Comparison of ENCODE assay signal across 1 cellular context in genomic region chr9:3730527-3730926, GRCh38.
TF ChIP-seq lines count a peak whose summit lies in the region.

No MANE protein-coding gene starts in this region.

TF ChIP-seq in GM12878, 131 proteins besides CTCF, POLR2A, EP300 and RAD21 (continued from another document):
- TF ChIP-seq TBL1XR1 (IDR thresholded peaks at IDR 0.05; ENCODE audit: low read depth, low read length) (0 out of 2 replicates have a peak, but pooled peaks have one; percentile 28), BMI1 (IDR thresholded peaks at IDR 0.05; ENCODE audit: borderline replicate concordance) (0 out of 2 replicates have a peak, but pooled peaks have one; percentile 15), ZNF24 (IDR thresholded peaks at IDR 0.05) (no peak), ZNF217 (IDR thresholded peaks at IDR 0.05) (no peak), DPF2 (IDR thresholded peaks at IDR 0.05) (peak; percentile 44; the same call in 1 of the 2 replicates), ETV6 (conservative IDR thresholded peaks at IDR 0.05 in 1 of 2, IDR thresholded peaks at IDR 0.05 in 1 of 2; ENCODE audit: borderline replicate concordance in 1 of 2, low read depth in 1 of 2) (peak in 1 of 2 experiments; percentile 49; a peak in 1 of 4 replicates), SMAD5 (IDR thresholded peaks at IDR 0.05; ENCODE audit: low read depth) (no peak), MEF2B (IDR thresholded peaks at IDR 0.05; ENCODE audit: partially characterized antibody, poor library complexity, severe bottlenecking) (peak; percentile 80), CREB1 (IDR thresholded peaks at IDR 0.05; ENCODE audit: low read depth) (peak; percentile 44; the same call in 1 of the 2 replicates), NFIC (IDR thresholded peaks at IDR 0.05; ENCODE audit: low read depth, low read length) (peak; percentile 93), ZBED1 (IDR thresholded peaks at IDR 0.05; ENCODE audit: borderline replicate concordance) (0 out of 2 replicates have a peak, but pooled peaks have one; percentile 43), NR2C1 (IDR thresholded peaks at IDR 0.05) (peak; percentile 36; the same call in 1 of the 2 replicates), MEF2A (IDR thresholded peaks at IDR 0.05; ENCODE audit: insufficient read depth, low read depth, low read length) (peak; percentile 74), IRF5 (IDR thresholded peaks at IDR 0.05; ENCODE audit: borderline replicate concordance) (no peak), MTA3 (IDR thresholded peaks at IDR 0.05; ENCODE audit: borderline replicate concordance, low read length) (peak; percentile 55; the same call in 1 of the 2 replicates), SKIL (IDR thresholded peaks at IDR 0.05; ENCODE audit: low read depth, poor library complexity, severe bottlenecking) (peak; percentile 37), CREM (IDR thresholded peaks at IDR 0.05; ENCODE audit: low read depth) (peak; percentile 62; the same call in 1 of the 2 replicates), PBX3 (IDR thresholded peaks at IDR 0.05; ENCODE audit: insufficient replicate concordance, low read depth, low read length) (no peak)
- TF ChIP-seq, protein P1, sequence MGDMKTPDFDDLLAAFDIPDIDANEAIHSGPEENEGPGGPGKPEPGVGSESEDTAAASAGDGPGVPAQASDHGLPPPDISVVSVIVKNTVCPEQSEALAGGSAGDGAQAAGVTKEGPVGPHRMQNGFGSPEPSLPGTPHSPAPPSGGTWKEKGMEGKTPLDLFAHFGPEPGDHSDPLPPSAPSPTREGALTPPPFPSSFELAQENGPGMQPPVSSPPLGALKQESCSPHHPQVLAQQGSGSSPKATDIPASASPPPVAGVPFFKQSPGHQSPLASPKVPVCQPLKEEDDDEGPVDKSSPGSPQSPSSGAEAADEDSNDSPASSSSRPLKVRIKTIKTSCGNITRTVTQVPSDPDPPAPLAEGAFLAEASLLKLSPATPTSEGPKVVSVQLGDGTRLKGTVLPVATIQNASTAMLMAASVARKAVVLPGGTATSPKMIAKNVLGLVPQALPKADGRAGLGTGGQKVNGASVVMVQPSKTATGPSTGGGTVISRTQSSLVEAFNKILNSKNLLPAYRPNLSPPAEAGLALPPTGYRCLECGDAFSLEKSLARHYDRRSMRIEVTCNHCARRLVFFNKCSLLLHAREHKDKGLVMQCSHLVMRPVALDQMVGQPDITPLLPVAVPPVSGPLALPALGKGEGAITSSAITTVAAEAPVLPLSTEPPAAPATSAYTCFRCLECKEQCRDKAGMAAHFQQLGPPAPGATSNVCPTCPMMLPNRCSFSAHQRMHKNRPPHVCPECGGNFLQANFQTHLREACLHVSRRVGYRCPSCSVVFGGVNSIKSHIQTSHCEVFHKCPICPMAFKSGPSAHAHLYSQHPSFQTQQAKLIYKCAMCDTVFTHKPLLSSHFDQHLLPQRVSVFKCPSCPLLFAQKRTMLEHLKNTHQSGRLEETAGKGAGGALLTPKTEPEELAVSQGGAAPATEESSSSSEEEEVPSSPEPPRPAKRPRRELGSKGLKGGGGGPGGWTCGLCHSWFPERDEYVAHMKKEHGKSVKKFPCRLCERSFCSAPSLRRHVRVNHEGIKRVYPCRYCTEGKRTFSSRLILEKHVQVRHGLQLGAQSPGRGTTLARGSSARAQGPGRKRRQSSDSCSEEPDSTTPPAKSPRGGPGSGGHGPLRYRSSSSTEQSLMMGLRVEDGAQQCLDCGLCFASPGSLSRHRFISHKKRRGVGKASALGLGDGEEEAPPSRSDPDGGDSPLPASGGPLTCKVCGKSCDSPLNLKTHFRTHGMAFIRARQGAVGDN (IDR thresholded peaks at IDR 0.05): peak; percentile 55; the same call in 1 of the 2 replicates
- TF ChIP-seq, protein P2, sequence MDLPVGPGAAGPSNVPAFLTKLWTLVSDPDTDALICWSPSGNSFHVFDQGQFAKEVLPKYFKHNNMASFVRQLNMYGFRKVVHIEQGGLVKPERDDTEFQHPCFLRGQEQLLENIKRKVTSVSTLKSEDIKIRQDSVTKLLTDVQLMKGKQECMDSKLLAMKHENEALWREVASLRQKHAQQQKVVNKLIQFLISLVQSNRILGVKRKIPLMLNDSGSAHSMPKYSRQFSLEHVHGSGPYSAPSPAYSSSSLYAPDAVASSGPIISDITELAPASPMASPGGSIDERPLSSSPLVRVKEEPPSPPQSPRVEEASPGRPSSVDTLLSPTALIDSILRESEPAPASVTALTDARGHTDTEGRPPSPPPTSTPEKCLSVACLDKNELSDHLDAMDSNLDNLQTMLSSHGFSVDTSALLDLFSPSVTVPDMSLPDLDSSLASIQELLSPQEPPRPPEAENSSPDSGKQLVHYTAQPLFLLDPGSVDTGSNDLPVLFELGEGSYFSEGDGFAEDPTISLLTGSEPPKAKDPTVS (IDR thresholded peaks at IDR 0.05; ENCODE audit: low read depth, low read length): no peak
